In the genomic region with DNA sequence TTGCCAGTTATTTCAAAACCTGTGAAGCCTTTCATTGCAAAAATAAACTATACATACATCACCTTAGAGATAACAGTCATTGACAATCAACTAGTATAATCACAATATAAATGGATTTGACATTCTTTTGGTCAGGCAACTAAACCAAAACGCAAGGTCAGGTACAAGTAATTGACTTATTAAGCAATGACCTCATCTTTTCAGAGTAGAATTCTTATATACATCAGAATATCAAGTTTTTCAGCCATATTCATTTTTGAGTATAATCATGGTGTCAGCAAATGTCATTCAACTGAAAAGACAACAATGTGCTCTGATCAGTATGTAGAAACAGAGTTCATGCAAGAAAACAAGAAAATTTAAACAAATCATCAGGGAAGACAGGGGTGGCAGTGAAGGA, we compare ENCODE assay signal across 24 cellular contexts.
"Had no signal": no experiment of that assay in that cellular context is flagged by ENCODE, and none has a peak within 500 bp of the region (broad histone marks: within the 10 kb centered on the region; RNA-seq: fewer than 3 reads in every experiment).

No MANE protein-coding gene starts in this region.

- H3K4me1 ChIP-seq: gastroesophageal sphincter, left ventricle myocardium inferior, uterus had no signal

- H3K36me3 ChIP-seq: gastroesophageal sphincter, left ventricle myocardium inferior, thoracic aorta, uterus had no signal

- H3K4me3 ChIP-seq: gastroesophageal sphincter, hepatocyte, left ventricle myocardium inferior, lung, thoracic aorta, uterus had no signal

- H3K27me3 Mint-ChIP-seq: activated CD4-positive, alpha-beta memory T cell treated with anti-CD3 and anti-CD28 coated beads, Interleukin-2, amount 10 ng/mL, durations not matched to agents 7 days and 5 days; effector memory CD8-positive, alpha-beta T cell; stimulated activated naive CD8-positive, alpha-beta T cell treated with anti-CD3 and anti-CD28 coated beads, Interleukin-15, Interleukin-2, amounts not matched to agents 100 ng/mL and 50 ng/mL, for 24 hours had no signal

- H3K9me3 ChIP-seq: gastroesophageal sphincter, left ventricle myocardium inferior, thoracic aorta, uterus had no signal

- H3K27ac ChIP-seq: gastroesophageal sphincter, hepatocyte, left ventricle myocardium inferior, thoracic aorta, uterus had no signal

- FAIRE-seq: bronchial epithelial cell had no signal

- H3K36me3 Mint-ChIP-seq: natural killer cell treated with Interleukin-12 subunit alpha and Interleukin-12 subunit beta and Interleukin-15 and Interleukin-18, amount 100 ng/mL, for 72 hours had no signal

- H3K9me3 Mint-ChIP-seq: activated CD4-positive, alpha-beta memory T cell treated with anti-CD3 and anti-CD28 coated beads, Interleukin-2, amount 10 ng/mL, durations not matched to agents 7 days and 5 days; activated T-cell treated with anti-CD3 and anti-CD28 coated beads, Interleukin-2, amount 50 U/mL, for 4 hours; central memory CD8-positive, alpha-beta T cell; effector memory CD8-positive, alpha-beta T cell; natural killer cell treated with Interleukin-12 subunit alpha and Interleukin-12 subunit beta and Interleukin-15 and Interleukin-18, amount 100 ng/mL, for 72 hours; stimulated activated naive CD8-positive, alpha-beta T cell treated with anti-CD3 and anti-CD28 coated beads, Interleukin-15, Interleukin-2, amounts not matched to agents 100 ng/mL and 50 ng/mL, for 24 hours had no signal

- H3K27me3 ChIP-seq: gastroesophageal sphincter, hepatocyte, uterus had no signal

- H3K4me3 Mint-ChIP-seq: activated CD4-positive, alpha-beta memory T cell treated with anti-CD3 and anti-CD28 coated beads, Interleukin-2, amount 10 ng/mL, durations not matched to agents 7 days and 5 days; activated T-cell treated with anti-CD3 and anti-CD28 coated beads, Interleukin-2, amount 50 U/mL, for 4 hours; central memory CD8-positive, alpha-beta T cell; effector memory CD8-positive, alpha-beta T cell; natural killer cell treated with Interleukin-12 subunit alpha and Interleukin-12 subunit beta and Interleukin-15 and Interleukin-18, amount 100 ng/mL, for 72 hours; stimulated activated naive CD8-positive, alpha-beta T cell treated with anti-CD3 and anti-CD28 coated beads, Interleukin-15, Interleukin-2, amounts not matched to agents 100 ng/mL and 50 ng/mL, for 24 hours had no signal

- ATAC-seq: activated CD4-positive, CD25-positive, alpha-beta regulatory T cell treated with anti-CD3 and anti-CD28 coated beads, Interleukin-2, amount 50 U/mL, for 24 hours; activated naive CD4-positive, alpha-beta T cell treated with anti-CD3 and anti-CD28 coated beads, Interleukin-2, amount 50 U/mL, for 72 hours; activated T-cell treated with anti-CD3 and anti-CD28 coated beads, Interleukin-2, amount 50 U/mL, for 4 hours; effector memory CD8-positive, alpha-beta T cell; gastroesophageal sphincter; natural killer cell treated with Interleukin-12 subunit alpha and Interleukin-12 subunit beta and Interleukin-15 and Interleukin-18, amount 100 ng/mL, for 72 hours; right cardiac atrium had no signal

- DNase-seq: activated CD4-positive, alpha-beta memory T cell treated with anti-CD3 and anti-CD28 coated beads, Interleukin-2, amount 10 ng/mL, durations not matched to agents 7 days and 5 days; activated CD4-positive, alpha-beta T cell treated with anti-CD3 and anti-CD28 coated beads for 48 hours; activated naive CD4-positive, alpha-beta T cell; activated T-cell treated with anti-CD3 and anti-CD28 coated beads, Interleukin-2, amount 50 U/mL, for 4 hours; anterior cingulate cortex; effector memory CD8-positive, alpha-beta T cell; islet precursor cell; left ventricle myocardium inferior; mesendoderm; posterior cingulate gyrus; right cardiac atrium; stimulated activated CD4-positive, alpha-beta T cell treated with anti-CD3 and anti-CD28 coated beads, Interleukin-2, amount 100 ng/mL, for 48 hours; trophoblast cell; uterus had no signal

- H3K27ac Mint-ChIP-seq: activated CD4-positive, alpha-beta memory T cell treated with anti-CD3 and anti-CD28 coated beads, Interleukin-2, amount 10 ng/mL, durations not matched to agents 7 days and 5 days; activated naive CD4-positive, alpha-beta T cell treated with anti-CD3 and anti-CD28 coated beads, Interleukin-2, amount 50 U/mL, for 72 hours; effector memory CD8-positive, alpha-beta T cell; natural killer cell treated with Interleukin-12 subunit alpha and Interleukin-12 subunit beta and Interleukin-15 and Interleukin-18, amount 100 ng/mL, for 72 hours; stimulated activated naive CD8-positive, alpha-beta T cell treated with anti-CD3 and anti-CD28 coated beads, Interleukin-15, Interleukin-2, amounts not matched to agents 100 ng/mL and 50 ng/mL, for 24 hours had no signal
